In the genomic region with DNA sequence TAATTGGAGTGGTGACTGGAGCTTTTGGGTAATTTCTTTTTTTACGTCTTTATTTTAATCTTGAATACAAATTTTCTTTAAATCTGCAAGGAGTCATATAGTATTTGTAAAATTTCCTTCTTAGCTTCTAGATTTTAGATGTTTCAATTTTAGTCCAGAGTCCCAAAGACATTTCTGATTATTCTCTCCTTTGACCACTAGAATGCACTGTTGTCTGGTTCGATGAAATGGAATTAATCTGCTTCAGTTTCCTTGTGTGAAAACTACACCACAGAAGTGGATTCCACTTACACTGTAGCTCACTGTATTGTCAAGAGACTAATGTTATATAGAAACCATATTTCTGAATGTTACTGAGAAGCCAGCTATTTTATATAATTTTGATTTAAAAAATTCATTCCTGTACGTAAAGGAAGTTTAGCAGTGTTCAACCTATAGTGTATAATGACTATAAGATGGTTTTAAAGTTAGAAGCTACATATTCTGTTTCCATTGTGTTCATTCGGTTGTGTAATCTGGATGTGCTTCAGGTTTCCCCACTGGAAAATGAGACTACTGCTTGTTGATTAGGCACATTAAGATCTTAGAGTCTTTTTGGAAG, we compare ENCODE assay signal across 8 cellular contexts. TPM values are rescaled to one million over a fixed set of nuclear protein-coding genes. Genes with fewer than 3 reads are reported as not detected.
DNase-seq lines count a peak whose midpoint lies in the region; ATAC-seq, FAIRE-seq and TF ChIP-seq lines count a peak whose summit lies in the region.

No MANE protein-coding gene starts in this region.

- 64% methylated on average over 4 of the region's 4 CpGs; no CpG with 5 or more reads in 1 of the 2 experiments for WGBS in H1 (ENCODE audit: extremely low coverage in 1 of 2, insufficient coverage in 1 of 2, insufficient read length in 1 of 2, insufficient replicate concordance in 2 of 2, low coverage in 1 of 2, low lambda C conversion rate in 2 of 2, missing lambda C conversion rate in 1 of 2), 2 experiments

- no peak overlapping the region for H3K4me3 ChIP-seq in HEK293 (ENCODE audit: low read depth, low read length)
- no peak overlapping the region for H3K4me3 ChIP-seq in H1 (ENCODE audit: extremely low read depth in 1 of 4, insufficient read depth in 2 of 4, low read depth in 3 of 4, low read length in 4 of 4)
- H3K4me3 ChIP-seq in neural cell (ENCODE audit: low read length): no peak overlapping the region
- H3K4me3 ChIP-seq in coronary artery: no peak overlapping the region

- H2BK12ac ChIP-seq in H1 (ENCODE audit: low read depth, low read length): no peak overlapping the region

- H3K36me3 ChIP-seq in HEK293 (ENCODE audit: control insufficient read depth in 2 of 2, insufficient read depth in 1 of 2, low read length in 2 of 2) (no peaks in the 10 kb centered on the region), H1 (ENCODE audit: control insufficient read depth in 2 of 4, insufficient read depth in 4 of 4, low read length in 3 of 4) (no peaks in the 10 kb centered on the region), neural cell (ENCODE audit: insufficient read depth, low read length) (no peaks in the 10 kb centered on the region)

- no peak for TF ChIP-seq POLR2A in H1 (IDR thresholded peaks at IDR 0.05; ENCODE audit: control extremely low read depth in 1 of 2, low read depth in 2 of 2, low read length in 2 of 2)

- H2AFZ ChIP-seq in H1 (ENCODE audit: low read length): no peak overlapping the region
- H2AFZ ChIP-seq in neural cell (ENCODE audit: low read depth, low read length): no peak overlapping the region

- no peaks in the 10 kb centered on the region for H3F3A ChIP-seq in neural cell (ENCODE audit: insufficient read depth, low read length, poor library complexity, severe bottlenecking)

- no peak overlapping the region for H3K56ac ChIP-seq in H1 (replicated peaks; ENCODE audit: insufficient read length, low read depth, low read length)

- H3K4ac ChIP-seq in H1 (replicated peaks; ENCODE audit: insufficient read length, low read depth, low read length): no peak overlapping the region

- H3K23me2 ChIP-seq in H1 (ENCODE audit: low read depth, low read length): no peaks in the 10 kb centered on the region

- no peaks in the 10 kb centered on the region for H3K9me2 ChIP-seq in neural cell (ENCODE audit: insufficient read depth, low read length)

- no peak overlapping the region for H3K23ac ChIP-seq in H1 (ENCODE audit: insufficient read length)

- H3K9me3 ChIP-seq in HEK293 (ENCODE audit: control insufficient read depth, insufficient read depth, low read depth, low read length) (no peaks in the 10 kb centered on the region), H1 (ENCODE audit: insufficient read depth in 2 of 2, low read depth in 1 of 2, low read length in 1 of 2) (no peaks in the 10 kb centered on the region), neural cell (ENCODE audit: low read length) (no peaks in the 10 kb centered on the region)

- H3K14ac ChIP-seq in H1 (ENCODE audit: insufficient read length): no peak overlapping the region

- H3K27me3 ChIP-seq in H1 (replicated peaks in 1 of 4; ENCODE audit: control insufficient read depth in 3 of 4, extremely low read depth in 1 of 4, insufficient read depth in 3 of 4, low read length in 3 of 4) (no peaks in the 10 kb centered on the region), neural cell (ENCODE audit: insufficient read depth, low read depth, low read length) (no peaks in the 10 kb centered on the region)

- H2BK120ac ChIP-seq in H1 (replicated peaks; ENCODE audit: low read depth, low read length): no peak overlapping the region

- CTCF ChIA-PET in HEK293 (lab: Yijun Ruan, JAX) (interaction anchor here (0.6 to 2.0 kb wide), 23 partner anchors 10 to 1956 kb away, joined by 3 to 11 read pairs (median 4); no protein-coding TSS in a partner anchor), H1 (lab: Charles Lee; ENCODE audit: partially characterized antibody) (interaction anchor here (0.6 to 4.9 kb wide), 42 partner anchors 9 to 1317 kb away, joined by 3 to 35 read pairs (median 4); no protein-coding TSS in a partner anchor)

- FAIRE-seq in D721Med (lab: Jason Lieb, UNC) (peak; percentile 68), H1 (lab: Jason Lieb, UNC) (no peak)

- no peaks in the 10 kb centered on the region for H4K20me1 ChIP-seq in H1 (replicated peaks in 1 of 2; ENCODE audit: control insufficient read depth in 1 of 2, insufficient read depth in 2 of 2, low read length in 2 of 2)
- H4K20me1 ChIP-seq in neural cell (ENCODE audit: insufficient read depth): no peaks in the 10 kb centered on the region

- POLR2A ChIA-PET in HEK293 (lab: Yijun Ruan, JAX): no interaction called here
- POLR2A ChIA-PET in H1 (lab: Charles Lee; ENCODE audit: partially characterized antibody): no interaction called here

- H3K27ac ChIP-seq in HEK293 (ENCODE audit: extremely low read depth, low read depth, low read length) (no peak overlapping the region), H1 (ENCODE audit: low read depth, low read length) (no peak overlapping the region), neural cell (ENCODE audit: low read length) (no peak overlapping the region), coronary artery (no peak overlapping the region)

- H2AK5ac ChIP-seq in H1 (ENCODE audit: low read depth, low read length): no peak overlapping the region

- DNase-seq in D721Med (ENCODE audit: insufficient read length, low spot score) (no peak), NCI-H82 (lab: John Stamatoyannopoulos, UW) (peak; percentile 67), H1 (ENCODE audit: low read depth in 1 of 2, low spot score in 2 of 2) (no peak), coronary artery (ENCODE audit: low spot score) (no peak)

- H3K79me1 ChIP-seq in H1 (ENCODE audit: low read depth, low read length): no peaks in the 10 kb centered on the region

- H3K18ac ChIP-seq in H1 (ENCODE audit: extremely low read depth, low read length): no peak overlapping the region

- ATAC-seq in HG03439 (IDR thresholded peaks at IDR 0.05; ENCODE audit: unreplicated experiment) (no peak), GM21717 (IDR thresholded peaks at IDR 0.05; ENCODE audit: unreplicated experiment) (no peak)

- H2BK20ac ChIP-seq in H1 (ENCODE audit: low read length): no peak overlapping the region

- H2BK15ac ChIP-seq in H1 (ENCODE audit: low read length): no peak overlapping the region

- peak; percentile 56 to 62 for TF ChIP-seq RAD21 in H1 (IDR thresholded peaks at IDR 0.05 in 1 of 2, conservative IDR thresholded peaks at IDR 0.05 in 1 of 2; ENCODE audit: low read depth in 2 of 2, low read length in 2 of 2)
- TF ChIP-seq RAD21 in neural cell (conservative IDR thresholded peaks at IDR 0.05): peak; percentile 74

- no peak overlapping the region for H4K91ac ChIP-seq in H1 (replicated peaks; ENCODE audit: insufficient read length, low read length)

- no peaks in the 10 kb centered on the region for H3K4me1 ChIP-seq in HEK293 (ENCODE audit: control insufficient read depth, insufficient read depth, low read length)
- no peaks in the 10 kb centered on the region for H3K4me1 ChIP-seq in H1 (replicated peaks in 1 of 4; ENCODE audit: control insufficient read depth in 3 of 4, insufficient read depth in 4 of 4, low read length in 3 of 4)

- H4K8ac ChIP-seq in H1 (ENCODE audit: extremely low read depth, insufficient read depth, low read length): no peak overlapping the region

- H3K9ac ChIP-seq in H1 (replicated peaks in 1 of 4; ENCODE audit: extremely low read depth in 1 of 4, low read depth in 3 of 4, low read length in 3 of 4): no peak overlapping the region
- no peak overlapping the region for H3K9ac ChIP-seq in neural cell (ENCODE audit: low read length)

- H4K5ac ChIP-seq in H1 (ENCODE audit: insufficient read length, low read depth, low read length): no peak overlapping the region

- TF ChIP-seq EP300 in H1 (IDR thresholded peaks at IDR 0.05; ENCODE audit: borderline replicate concordance in 1 of 2, low read depth in 2 of 2, low read length in 2 of 2): no peak
- TF ChIP-seq EP300 in neural cell (conservative IDR thresholded peaks at IDR 0.05; ENCODE audit: poor library complexity, severe bottlenecking): no peak

- H2BK5ac ChIP-seq in H1 (ENCODE audit: low read depth, low read length): no peak overlapping the region

- H3K4me2 ChIP-seq in H1 (ENCODE audit: insufficient read depth in 1 of 2, low read depth in 2 of 2, low read length in 2 of 2) (no peak overlapping the region), neural cell (ENCODE audit: low read length) (no peak overlapping the region)

- peak; percentile 72 for TF ChIP-seq CTCF in D721Med (IDR thresholded peaks at IDR 0.05; ENCODE audit: insufficient read depth, missing control alignments)
- no peak for TF ChIP-seq CTCF in HEK293 (tag by site-specific recombination; IDR thresholded peaks at IDR 0.05)
- peak in 2 of 3 experiments; percentile 30 to 57; a peak in 2 of 4 replicates for TF ChIP-seq CTCF in H1 (IDR thresholded peaks at IDR 0.05; ENCODE audit: control extremely low read depth in 1 of 3, insufficient read depth in 1 of 3, low read depth in 1 of 3, low read length in 3 of 3)
- TF ChIP-seq CTCF in neural cell (IDR thresholded peaks at IDR 0.05; ENCODE audit: poor library complexity, severe bottlenecking): peak; percentile 75
- TF ChIP-seq CTCF in coronary artery (IDR thresholded peaks at IDR 0.05): no peak

- H3K79me2 ChIP-seq in H1 (ENCODE audit: control insufficient read depth in 1 of 2, insufficient read depth in 2 of 2, low read length in 2 of 2) (no peaks in the 10 kb centered on the region), neural cell (replicated peaks; ENCODE audit: insufficient read depth, low read length) (no peaks in the 10 kb centered on the region)

TF ChIP-seq in HEK293, 187 proteins besides CTCF, POLR2A, EP300 and RAD21 (continues in another document):
- TF ChIP-seq HOXD13 (CRISPR knock-in tag; IDR thresholded peaks at IDR 0.05; ENCODE audit: borderline replicate concordance) (no peak), ZNF654 (tag by site-specific recombination; IDR thresholded peaks at IDR 0.05; ENCODE audit: low read depth) (peak; percentile 57)

TF ChIP-seq in H1, 55 proteins besides CTCF, POLR2A, EP300 and RAD21 (continues in another document):
- TF ChIP-seq EZH2 (IDR thresholded peaks at IDR 0.05; ENCODE audit: low read depth, low read length, severe bottlenecking) (no peak), NRF1 (IDR thresholded peaks at IDR 0.05; ENCODE audit: low read depth, low read length) (no peak)

TF ChIP-seq in neural cell, 6 proteins besides CTCF, POLR2A, EP300 and RAD21 (continues in another document):
- peak; percentile 70 for TF ChIP-seq SMC3 (conservative IDR thresholded peaks at IDR 0.05; ENCODE audit: poor library complexity)

RNA-seq across cellular contexts. Expression of a gene that starts 6.1 kb away (rescaled TPM):
- 1.3 and 2.1 TPM in 2 replicates for total RNA-seq in H1 (2021; fragmentation: NEBNext Ultra II Directional; extraction: Animal tissue kit (Norgen Biotek cat#: 25700))
- polyA plus RNA-seq in H1 (2011; rRNA removed): 0.20 and 0.62 TPM in 2 replicates
- polyA plus RNA-seq in H1 (2011; cell fraction: cytosol; rRNA removed): 1.2 TPM
- 0.26 TPM for polyA plus RNA-seq in H1 (2011; cell fraction: nucleus; rRNA removed)
- 0.72 to 2.4 TPM (median 1.6 TPM) in 4 replicates for polyA plus RNA-seq in H1 (2012, experiment 1 of 2)
- 0.09 TPM for polyA plus RNA-seq in H1 (2012, experiment 2 of 2)
- polyA plus RNA-seq in H1 (2013, experiment 1 of 2): 2.4 TPM
- 2.5 TPM for polyA plus RNA-seq in H1 (2013, experiment 2 of 2)
- polyA minus RNA-seq in H1 (2011; rRNA and poly(A)+ RNA removed): 0.44 and 1.1 TPM in 2 replicates
- not detected for polyA minus RNA-seq in H1 (2011; cell fraction: cytosol; rRNA and poly(A)+ RNA removed)
- polyA minus RNA-seq in H1 (2011; cell fraction: nucleus; rRNA and poly(A)+ RNA removed): 2.6 TPM
- polyA plus RNA-seq in neural cell: 12.9 and 31.0 TPM in 2 replicates
- 15.8 and 19.7 TPM in 2 replicates for polyA minus RNA-seq in neural cell

Comparison
In these comparisons a context has a peak if more than half of its experiments do, and no peak if none do; other contexts are left out.
1. CTCF ChIP-seq: peak in D721Med (single experiment), H1 (2 of 3) and neural cell (single experiment); none in HEK293 (single experiment) and coronary artery (single experiment).